Comparison of ENCODE assay signal across 8 cellular contexts in genomic region chr18:9673296-9674251, GRCh38. TPM values are rescaled to one million over a fixed set of nuclear protein-coding genes. Genes with fewer than 3 reads are reported as not detected.
A peak's percentile ranks its signal among the peaks of the same experiment; 100 is the strongest.
DNase-seq lines count a peak whose midpoint lies in the region; ATAC-seq and TF ChIP-seq lines count a peak whose summit lies in the region.

No MANE protein-coding gene starts in this region.

- peak; percentile 97 for ATAC-seq in GM18861 (IDR thresholded peaks at IDR 0.05; ENCODE audit: unreplicated experiment)
- peak; percentile 97 for ATAC-seq in HG02973 (IDR thresholded peaks at IDR 0.05; ENCODE audit: unreplicated experiment)
- ATAC-seq in left cardiac atrium, result peak; percentile 82 to 95

- H3K9me3 Mint-ChIP-seq in activated T-helper 1 cell treated with anti-CD3 and anti-CD28 coated beads, Interleukin-12 subunit alpha, Interleukin-12 subunit beta, Interleukin-2, Interleukin-4 antibody, amounts not matched to agents 30 ng/mL and 10 ng/mL and 1 ng/mL, durations not matched to agents 14 hours and 24 hours and 36 hours, result no peaks in the 10 kb centered on the region

- peaks cover 7% of the 10 kb centered on the region for H3K4me1 Mint-ChIP-seq in activated T-helper 1 cell treated with anti-CD3 and anti-CD28 coated beads, Interleukin-12 subunit alpha, Interleukin-12 subunit beta, Interleukin-2, Interleukin-4 antibody, amounts not matched to agents 30 ng/mL and 10 ng/mL and 1 ng/mL, durations not matched to agents 14 hours and 24 hours and 36 hours (ENCODE audit: low read depth)

- no peak overlapping the region for H3K4me3 Mint-ChIP-seq in activated T-helper 1 cell treated with anti-CD3 and anti-CD28 coated beads, Interleukin-12 subunit alpha, Interleukin-12 subunit beta, Interleukin-2, Interleukin-4 antibody, amounts not matched to agents 30 ng/mL and 10 ng/mL and 1 ng/mL, durations not matched to agents 14 hours and 24 hours and 36 hours

- no peak overlapping the region for H3K4me3 ChIP-seq in sigmoid colon

- peaks cover 18% of the 10 kb centered on the region for H3K27me3 Mint-ChIP-seq in activated T-helper 1 cell treated with anti-CD3 and anti-CD28 coated beads, Interleukin-12 subunit alpha, Interleukin-12 subunit beta, Interleukin-2, Interleukin-4 antibody, amounts not matched to agents 30 ng/mL and 10 ng/mL and 1 ng/mL, durations not matched to agents 14 hours and 24 hours and 36 hours (ENCODE audit: insufficient read depth)

- intact Hi-C loops in activated T-helper 1 cell treated with anti-CD3 and anti-CD28 coated beads, Interleukin-12 subunit alpha, Interleukin-12 subunit beta, Interleukin-2, Interleukin-4 antibody, amounts not matched to agents 30 ng/mL and 10 ng/mL and 1 ng/mL, durations not matched to agents 14 hours and 24 hours and 36 hours (cut with micrococcal nuclease), result loop anchor here (2.0 kb wide), 2 partner anchors 61 to 187 kb away; no protein-coding TSS in a partner anchor
- intact Hi-C loops in left cardiac atrium (cut with DNase I) (loop anchor here in 1 of 2 donors (5.0 kb wide), 1 partner anchor 96 kb away; no protein-coding TSS in a partner anchor), sigmoid colon (cut with DNase I) (loop anchor here (10.0 kb wide), 2 partner anchors 49 to 99 kb away; no protein-coding TSS in a partner anchor)

- H3K36me3 ChIP-seq in sigmoid colon, result no peaks in the 10 kb centered on the region

- H3K36me3 Mint-ChIP-seq in activated T-helper 1 cell treated with anti-CD3 and anti-CD28 coated beads, Interleukin-12 subunit alpha, Interleukin-12 subunit beta, Interleukin-2, Interleukin-4 antibody, amounts not matched to agents 30 ng/mL and 10 ng/mL and 1 ng/mL, durations not matched to agents 14 hours and 24 hours and 36 hours (ENCODE audit: low read depth), result no peaks in the 10 kb centered on the region

- TF ChIP-seq POLR2A in sigmoid colon (IDR thresholded peaks at IDR 0.05), result no peak

- 35 to 44% methylated on average over 8 of the region's 8 CpGs for WGBS in sigmoid colon, 2 donors

- no peaks in the 10 kb centered on the region for H3K27me3 ChIP-seq in sigmoid colon

- DNase-seq in COLO829 (ENCODE audit: low spot score) (peak; percentile 15), NCI-H2171 treated with DMSO at 0.1 percent for 48 hours (lab: John Stamatoyannopoulos, UW) (peak; percentile 65), left cardiac atrium (no peak), sigmoid colon (no peak)
- peak; percentile 7 for DNase-seq in activated T-helper 1 cell treated with anti-CD3 and anti-CD28 coated beads, Interleukin-12 subunit alpha, Interleukin-12 subunit beta, Interleukin-2, Interleukin-4 antibody, amounts not matched to agents 30 ng/mL and 10 ng/mL and 1 ng/mL, durations not matched to agents 14 hours and 24 hours and 36 hours (ENCODE audit: low spot score)
- peak; percentile 7 for DNase-seq in stimulated activated CD4-positive, alpha-beta T cell treated with anti-CD3 and anti-CD28 coated beads, Interleukin-4, amount 100 ng/mL, for 48 hours (ENCODE audit: low read depth in 2 of 2)

- TF ChIP-seq EP300 in sigmoid colon (IDR thresholded peaks at IDR 0.05), result no peak

- no peaks in the 10 kb centered on the region for H3K9me3 ChIP-seq in sigmoid colon

- peaks cover 0 to 13% (median 5%) of the 10 kb centered on the region in 4 donors for H3K4me1 ChIP-seq in sigmoid colon

- no peak overlapping the region for H3K27ac Mint-ChIP-seq in activated T-helper 1 cell treated with anti-CD3 and anti-CD28 coated beads, Interleukin-12 subunit alpha, Interleukin-12 subunit beta, Interleukin-2, Interleukin-4 antibody, amounts not matched to agents 30 ng/mL and 10 ng/mL and 1 ng/mL, durations not matched to agents 14 hours and 24 hours and 36 hours

- no peak for TF ChIP-seq CTCF in sigmoid colon (IDR thresholded peaks at IDR 0.05)

- no peak overlapping the region for H3K27ac ChIP-seq in sigmoid colon

RNA-seq across cellular contexts. Expression of gene RAB31, which starts 34.5 kb away (rescaled TPM):
- 0.13 and 0.78 TPM in 2 replicates for total RNA-seq in activated T-helper 1 cell treated with anti-CD3 and anti-CD28 coated beads, Interleukin-12 subunit alpha, Interleukin-12 subunit beta, Interleukin-2, Interleukin-4 antibody, amounts not matched to agents 30 ng/mL and 10 ng/mL and 1 ng/mL, durations not matched to agents 14 hours and 24 hours and 36 hours
- 10 to 100 TPM; 21.2 to 31.1 TPM for total RNA-seq in left cardiac atrium
- 10 to 100 TPM; 52.0 to 74.6 (median 65.9) TPM for total RNA-seq in sigmoid colon
- 10 to 100 TPM; 16.2 to 22.2 (median 21.8) TPM for polyA plus RNA-seq in sigmoid colon

RNA-seq across cellular contexts. Expression of gene PPP4R1, which starts 59.2 kb away (rescaled TPM):
- 49.5 and 54.8 TPM in 2 replicates for total RNA-seq in activated T-helper 1 cell treated with anti-CD3 and anti-CD28 coated beads, Interleukin-12 subunit alpha, Interleukin-12 subunit beta, Interleukin-2, Interleukin-4 antibody, amounts not matched to agents 30 ng/mL and 10 ng/mL and 1 ng/mL, durations not matched to agents 14 hours and 24 hours and 36 hours
- 10 to 100 TPM; 55.8 to 77.6 TPM for total RNA-seq in left cardiac atrium
- 100 to 1,000 TPM; 126 to 163 (median 153) TPM for total RNA-seq in sigmoid colon
- 10 to 100 TPM; 29.4 to 33.6 (median 33.3) TPM for polyA plus RNA-seq in sigmoid colon

Comparison
In these comparisons a context has a peak if more than half of its experiments do, and no peak if none do; other contexts are left out.
1. DNase-seq: peak in COLO829 (single experiment), NCI-H2171 treated with DMSO at 0.1 percent for 48 hours (single experiment), activated T-helper 1 cell treated with anti-CD3 and anti-CD28 coated beads, Interleukin-12 subunit alpha, Interleukin-12 subunit beta, Interleukin-2, Interleukin-4 antibody, amounts not matched to agents 30 ng/mL and 10 ng/mL and 1 ng/mL, durations not matched to agents 14 hours and 24 hours and 36 hours (single experiment) and stimulated activated CD4-positive, alpha-beta T cell treated with anti-CD3 and anti-CD28 coated beads, Interleukin-4, amount 100 ng/mL, for 48 hours (2 of 2); none in left cardiac atrium (single experiment) and sigmoid colon (single experiment).
2. RNA of gene RAB31, which starts 34.5 kb away (total RNA-seq): 52.0 to 74.6 TPM in sigmoid colon and 21.2 to 31.1 TPM in left cardiac atrium; 0.13 to 0.78 TPM in activated T-helper 1 cell treated with anti-CD3 and anti-CD28 coated beads, Interleukin-12 subunit alpha, Interleukin-12 subunit beta, Interleukin-2, Interleukin-4 antibody, amounts not matched to agents 30 ng/mL and 10 ng/mL and 1 ng/mL, durations not matched to agents 14 hours and 24 hours and 36 hours; every median in the first group is over 10 times any median in the second.
3. Peak in every context shown above with its lines, with median percentiles within 50 percentile points of each other: ATAC-seq.